25 cellular contexts compared by ENCODE assay signal in genomic region chr1:156880473-156880872, GRCh38. TPM values are rescaled to one million over a fixed set of nuclear protein-coding genes. Genes with fewer than 3 reads are reported as not detected.
"Had no signal": no experiment of that assay in that cellular context is flagged by ENCODE, and none has a peak within 500 bp of the region (broad histone marks: within the 10 kb centered on the region; RNA-seq: fewer than 3 reads in every experiment).

No MANE protein-coding gene starts in this region.

- H3K79me2 ChIP-seq: hepatocyte had no signal

- H3K36me3 Mint-ChIP-seq: naive thymus-derived CD4-positive, alpha-beta T cell had no signal

- H3K4me2 ChIP-seq: hepatocyte had no signal

- H3K9me3 Mint-ChIP-seq: dendritic cell treated with granulocyte-macrophage colony-stimulating factor and Interleukin-4, amounts not matched to agents 40 ng/mL and 50 ng/mL, for 4 days; nephron progenitor cell had no signal

- H3K4me3 ChIP-seq: esophagus squamous epithelium, gastroesophageal sphincter, hepatocyte, lung, spleen, stomach, thoracic aorta, transverse colon had no signal

- H3K27ac Mint-ChIP-seq: dendritic cell treated with granulocyte-macrophage colony-stimulating factor and Interleukin-4, amounts not matched to agents 40 ng/mL and 50 ng/mL, for 4 days; naive thymus-derived CD4-positive, alpha-beta T cell had no signal

- H3K4me3 Mint-ChIP-seq: dendritic cell treated with granulocyte-macrophage colony-stimulating factor and Interleukin-4, amounts not matched to agents 40 ng/mL and 50 ng/mL, for 4 days; naive thymus-derived CD4-positive, alpha-beta T cell; nephron progenitor cell had no signal

- H3K9me3 ChIP-seq: esophagus squamous epithelium, gastroesophageal sphincter, neutrophil, spleen, stomach, thoracic aorta, transverse colon had no signal

- H3K36me3 ChIP-seq: esophagus squamous epithelium, gastroesophageal sphincter, neutrophil, spleen, stomach, thoracic aorta, transverse colon had no signal

- H3K27ac ChIP-seq: esophagus squamous epithelium, gastroesophageal sphincter, hepatocyte, neutrophil, spleen, stomach, thoracic aorta, transverse colon had no signal

- H3K4me1 Mint-ChIP-seq: naive thymus-derived CD4-positive, alpha-beta T cell had no signal

- H2AFZ ChIP-seq: hepatocyte had no signal

- DNase-seq: esophagus squamous epithelium; foreskin fibroblast; left colon; left ventricle myocardium superior; mesendoderm; naive thymus-derived CD4-positive, alpha-beta T cell; nephron progenitor cell; posterior cingulate gyrus; spleen; stimulated activated CD4-positive, alpha-beta T cell treated with anti-CD3 and anti-CD28 coated beads, Interleukin-15, amount 100 ng/mL, for 24 hours; stimulated activated naive CD4-positive, alpha-beta T cell; stomach; substantia nigra; transverse colon had no signal

- H3K4me1 ChIP-seq: esophagus squamous epithelium, gastroesophageal sphincter, spleen, stomach, transverse colon had no signal

RNA-seq across cellular contexts. Expression of gene NTRK1, which starts 19.8 kb away (rescaled TPM):
- total RNA-seq: epithelial cell of proximal tubule, kidney epithelial cell had no signal
- polyA plus RNA-seq: hepatocyte had no signal

RNA-seq across cellular contexts. Expression of gene INSRR, which starts 21.6 kb away (rescaled TPM):
- total RNA-seq: epithelial cell of proximal tubule, esophagus squamous epithelium, hepatocyte, kidney epithelial cell, left colon, lung, pulmonary artery endothelial cell, thoracic aorta, transverse colon had no signal
- polyA plus RNA-seq: hepatocyte; lung; naive thymus-derived CD4-positive, alpha-beta T cell had no signal

RNA-seq across cellular contexts. Expression of gene LRRC71, which starts 40.0 kb away (rescaled TPM):
- total RNA-seq: epithelial cell of proximal tubule; esophagus squamous epithelium; hepatocyte; kidney epithelial cell; left colon; naive thymus-derived CD4-positive, alpha-beta T cell; skeletal muscle tissue; thoracic aorta; ureter had no signal
- polyA plus RNA-seq: hepatocyte; naive thymus-derived CD4-positive, alpha-beta T cell had no signal
